ENCODE assay signal across 8 cellular contexts in the genomic region with DNA sequence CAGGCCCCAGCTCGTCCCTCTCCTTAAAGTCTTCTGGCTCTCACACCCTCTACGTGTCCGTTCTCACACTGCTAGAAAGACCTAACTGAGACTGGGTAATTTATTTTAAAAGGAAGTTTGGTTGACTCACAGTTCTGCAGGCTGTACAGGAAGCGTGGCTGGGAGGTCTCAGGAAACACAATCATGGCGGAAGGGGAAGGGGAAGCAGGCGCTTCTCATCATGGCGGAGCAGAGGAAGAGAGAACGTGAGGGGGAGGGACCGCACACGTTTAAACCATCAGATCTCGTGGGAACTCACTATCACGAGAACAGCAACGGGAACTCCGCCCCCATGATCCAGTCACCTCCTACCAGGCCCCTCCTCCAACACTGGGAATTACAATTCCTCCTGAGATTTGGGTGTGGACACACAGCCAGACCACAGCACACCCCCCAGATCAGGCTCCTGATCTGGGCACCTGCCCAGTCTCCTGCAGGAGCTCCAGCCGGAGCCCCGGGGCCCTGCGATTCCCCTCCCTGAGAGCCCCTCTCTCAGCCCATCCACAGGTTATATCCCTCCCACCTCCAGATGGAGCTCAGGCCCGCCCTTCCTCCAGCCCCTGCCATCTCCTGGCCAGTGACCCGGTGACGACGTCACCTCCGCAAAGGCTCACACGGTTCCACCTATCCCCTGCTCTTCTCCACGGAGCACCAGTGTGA.
DNase-seq lines count a peak whose midpoint lies in the region; ATAC-seq and TF ChIP-seq lines count a peak whose summit lies in the region.

No MANE protein-coding gene starts in this region.

- ATAC-seq in HG02759 (IDR thresholded peaks at IDR 0.05; ENCODE audit: unreplicated experiment) (peak; percentile 62), T-cell (replicated peaks in 1 of 4) (peak; percentile 86 to 94 (median 92))
- ATAC-seq in activated naive CD8-positive, alpha-beta T cell treated with anti-CD3 and anti-CD28 coated beads, Interleukin-2, amount 50 U/mL, for 24 hours, result peak; percentile 57

- no peaks in the 10 kb centered on the region for H3K27me3 Mint-ChIP-seq in T-cell
- no peaks in the 10 kb centered on the region for H3K27me3 Mint-ChIP-seq in activated naive CD8-positive, alpha-beta T cell treated with anti-CD3 and anti-CD28 coated beads, Interleukin-2, amount 50 U/mL, for 24 hours

- H3K4me3 Mint-ChIP-seq in T-cell, result peak overlapping the region; percentile 91 to 95 (median 93)
- peak overlapping the region; percentile 95 for H3K4me3 Mint-ChIP-seq in activated naive CD8-positive, alpha-beta T cell treated with anti-CD3 and anti-CD28 coated beads, Interleukin-2, amount 50 U/mL, for 24 hours

- CTCF ChIA-PET in T-cell (lab: Charles Lee), result interaction anchor here in 1 of 2 donors (0.6 kb wide), 1 partner anchor 9 kb away, joined by 6 read pairs; no protein-coding TSS in a partner anchor

- H3K27ac Mint-ChIP-seq in T-cell, result peak overlapping the region; percentile 90 to 93
- H3K27ac Mint-ChIP-seq in activated naive CD8-positive, alpha-beta T cell treated with anti-CD3 and anti-CD28 coated beads, Interleukin-2, amount 50 U/mL, for 24 hours, result peak overlapping the region; percentile 86

- WGBS in thyroid gland, 2 donors, result 69 to 70% methylated on average over 21 to 24 of the region's 24 CpGs

- DNase-seq in CMK (ENCODE audit: low read depth) (peak; percentile 90), T-cell (peak; percentile 47 to 79 (median 68)), thyroid gland (peak; percentile 41 to 42), ACHN (no peak), nucleus accumbens (lab: John Stamatoyannopoulos, UW) (no peak)
- DNase-seq in activated naive CD8-positive, alpha-beta T cell treated with anti-CD3 and anti-CD28 coated beads, Interleukin-2, amount 50 U/mL, for 24 hours, result peak; percentile 77

- peaks cover 35 to 42% (median 42%) of the 10 kb centered on the region in 3 donors for H3K4me1 Mint-ChIP-seq in T-cell
- peaks cover 47% of the 10 kb centered on the region for H3K4me1 Mint-ChIP-seq in activated naive CD8-positive, alpha-beta T cell treated with anti-CD3 and anti-CD28 coated beads, Interleukin-2, amount 50 U/mL, for 24 hours

- peaks cover 8% of the 10 kb centered on the region for H3K36me3 Mint-ChIP-seq in T-cell
- H3K36me3 Mint-ChIP-seq in activated naive CD8-positive, alpha-beta T cell treated with anti-CD3 and anti-CD28 coated beads, Interleukin-2, amount 50 U/mL, for 24 hours (ENCODE audit: low read depth), result peaks cover 20% of the 10 kb centered on the region

- H3K27me3 ChIP-seq in neutrophil (peaks cover 9% of the 10 kb centered on the region), thyroid gland (no peaks in the 10 kb centered on the region)

- no peaks in the 10 kb centered on the region for H3K9me3 Mint-ChIP-seq in T-cell
- no peaks in the 10 kb centered on the region for H3K9me3 Mint-ChIP-seq in activated naive CD8-positive, alpha-beta T cell treated with anti-CD3 and anti-CD28 coated beads, Interleukin-2, amount 50 U/mL, for 24 hours

- peak overlapping the region; percentile 85 for H3K27ac ChIP-seq in neutrophil
- H3K27ac ChIP-seq in thyroid gland, result peak overlapping the region; percentile 26 to 71 (median 65)

- no peaks in the 10 kb centered on the region for H3K36me3 ChIP-seq in neutrophil
- H3K36me3 ChIP-seq in thyroid gland, result no peaks in the 10 kb centered on the region

- H3K9me3 ChIP-seq in neutrophil, result no peaks in the 10 kb centered on the region
- no peaks in the 10 kb centered on the region for H3K9me3 ChIP-seq in thyroid gland

- POLR2A ChIA-PET in T-cell (lab: Charles Lee), result no interaction called here

- H3K4me3 ChIP-seq in neutrophil (ENCODE audit: low read depth in 1 of 2, low read length in 1 of 2) (peak overlapping the region; percentile 67 to 76), thyroid gland (replicated peaks in 1 of 3) (peak overlapping the region in 1 of 3 donors; percentile 26)

- intact Hi-C loops in thyroid gland (cut with DNase I), result no loop called here

- in situ Hi-C loops in ACHN (cut with HindIII; ENCODE audit: low pct_ligation_motif_present, low pct_unique_long_range_greater_than_20kb, low sequenced_read_pairs), result no loop called here

- no peak for TF ChIP-seq CTCF in neutrophil (IDR thresholded peaks at IDR 0.05)
- TF ChIP-seq CTCF in thyroid gland (IDR thresholded peaks at IDR 0.05), result no peak

- peak in 1 of 2 donors; percentile 3 for TF ChIP-seq POLR2A in thyroid gland (IDR thresholded peaks at IDR 0.05)

- H3K4me1 ChIP-seq in neutrophil (ENCODE audit: control insufficient read depth in 1 of 2, insufficient read depth in 1 of 2, low read depth in 1 of 2, low read length in 1 of 2) (peaks cover 24 to 29% of the 10 kb centered on the region in 2 experiments), thyroid gland (peaks cover 0 to 3% of the 10 kb centered on the region in 2 donors)

Comparison
In these comparisons a context has a peak if more than half of its experiments do, and no peak if none do; other contexts are left out.
1. DNase-seq: peak in CMK (single experiment), T-cell (34 of 34), activated naive CD8-positive, alpha-beta T cell treated with anti-CD3 and anti-CD28 coated beads, Interleukin-2, amount 50 U/mL, for 24 hours (single experiment) and thyroid gland (2 of 2); none in ACHN (single experiment) and nucleus accumbens (0 of 56).
2. Peak in every context shown above with its lines, with median percentiles within 50 percentile points of each other: ATAC-seq.